10 cellular contexts compared by ENCODE assay signal in the genomic region with DNA sequence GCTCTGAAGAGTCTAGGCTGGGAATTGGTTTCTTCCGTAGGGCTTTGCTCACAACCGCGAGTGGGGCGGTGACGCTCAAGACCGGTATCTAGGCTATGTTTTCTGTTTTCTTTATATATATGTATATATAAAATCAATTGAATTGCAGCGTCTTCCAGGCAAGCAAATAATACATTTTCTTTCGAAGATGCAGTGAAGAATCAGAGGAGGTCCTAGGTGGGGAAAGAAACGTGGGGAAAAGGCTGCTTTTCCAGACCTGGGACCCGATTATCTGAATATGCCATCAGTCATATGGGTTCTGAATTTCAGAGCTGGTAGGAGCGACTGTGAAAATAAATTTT. TPM values are rescaled to one million over a fixed set of nuclear protein-coding genes. Genes with fewer than 3 reads are reported as not detected.
DNase-seq lines count a peak whose midpoint lies in the region; ATAC-seq, FAIRE-seq and TF ChIP-seq lines count a peak whose summit lies in the region.
"Had no signal": no experiment of that assay in that cellular context is flagged by ENCODE, and none has a peak within 500 bp of the region (broad histone marks: within the 10 kb centered on the region; RNA-seq: fewer than 3 reads in every experiment).

No MANE protein-coding gene starts in this region.

- H3K27me3 Mint-ChIP-seq in activated CD4-positive, alpha-beta T cell treated with anti-CD3 and anti-CD28 coated beads, Interleukin-2, amount 10 ng/mL, durations not matched to agents 7 days and 5 days, result peaks cover 45% of the 10 kb centered on the region
- H3K27me3 Mint-ChIP-seq in astrocyte (ENCODE audit: low read depth, unreplicated experiment), result no peaks in the 10 kb centered on the region

- no peaks in the 10 kb centered on the region for H4K20me1 ChIP-seq in astrocyte (ENCODE audit: insufficient read depth, low read length)

- no peak for FAIRE-seq in astrocyte (lab: Jason Lieb, UNC)

- peak overlapping the region; percentile 60 for H3K4me3 Mint-ChIP-seq in activated CD4-positive, alpha-beta T cell treated with anti-CD3 and anti-CD28 coated beads, Interleukin-2, amount 10 ng/mL, durations not matched to agents 7 days and 5 days
- peak overlapping the region; percentile 95 for H3K4me3 Mint-ChIP-seq in astrocyte (ENCODE audit: unreplicated experiment)

- TF ChIP-seq POLR2A in suprapubic skin (IDR thresholded peaks at IDR 0.05), result no peak

- peak overlapping the region; percentile 71 for H3K9ac ChIP-seq in astrocyte (ENCODE audit: low read length)

- peak overlapping the region; percentile 98 for H3K4me2 ChIP-seq in astrocyte (ENCODE audit: low read length)

- H3K4me1 ChIP-seq in astrocyte (ENCODE audit: insufficient read depth, low read length) (peaks cover 5% of the 10 kb centered on the region), suprapubic skin (peaks cover 22% of the 10 kb centered on the region)

- peak overlapping the region; percentile 88 for H2AFZ ChIP-seq in astrocyte (ENCODE audit: low read depth, low read length)

- H3K36me3 Mint-ChIP-seq in activated CD4-positive, alpha-beta T cell treated with anti-CD3 and anti-CD28 coated beads, Interleukin-2, amount 10 ng/mL, durations not matched to agents 7 days and 5 days (ENCODE audit: low read depth), result no peaks in the 10 kb centered on the region
- H3K36me3 Mint-ChIP-seq in astrocyte (ENCODE audit: low read depth, unreplicated experiment), result no peaks in the 10 kb centered on the region

- H3K4me3 ChIP-seq in astrocyte (ENCODE audit: insufficient read depth, low read depth, low read length) (peak overlapping the region; percentile 79), suprapubic skin (peak overlapping the region; percentile 61)

- no peak overlapping the region for H3K27ac Mint-ChIP-seq in activated CD4-positive, alpha-beta T cell treated with anti-CD3 and anti-CD28 coated beads, Interleukin-2, amount 10 ng/mL, durations not matched to agents 7 days and 5 days
- H3K27ac Mint-ChIP-seq in astrocyte (ENCODE audit: unreplicated experiment), result peak overlapping the region; percentile 86

- TF ChIP-seq EP300 in suprapubic skin (IDR thresholded peaks at IDR 0.05), result no peak

- intact Hi-C loops in left colon (cut with DNase I, micrococcal nuclease), result no loop called here

- peak overlapping the region; percentile 56 for H3K27ac ChIP-seq in astrocyte (ENCODE audit: low read depth, low read length)
- peak overlapping the region; percentile 2 for H3K27ac ChIP-seq in suprapubic skin
- H3K27ac ChIP-seq: C4-2B had no signal

- POLR2A ChIA-PET in activated CD4-positive, alpha-beta T cell treated with anti-CD3 and anti-CD28 coated beads, Interleukin-2, amount 10 ng/mL, durations not matched to agents 7 days and 5 days (lab: Charles Lee), result no interaction called here

- no peak for DNase-seq in activated CD4-positive, alpha-beta T cell treated with anti-CD3 and anti-CD28 coated beads, Interleukin-2, amount 10 ng/mL, durations not matched to agents 7 days and 5 days
- no peak for DNase-seq in activated CD4-positive, alpha-beta T cell treated with anti-CD3 and anti-CD28 coated beads for 48 hours
- no peak for DNase-seq in astrocyte (ENCODE audit: low read depth)
- no peak for DNase-seq in left colon
- no peak for DNase-seq in suprapubic skin (ENCODE audit: low spot score in 2 of 2)
- no peak for DNase-seq in NCI-H82 treated with DMSO at 0.1 percent for 48 hours (lab: John Stamatoyannopoulos, UW; ENCODE audit: unreplicated experiment)
- DNase-seq: activated CD4-positive, CD25-positive, alpha-beta regulatory T cell treated with anti-CD3 and anti-CD28 coated beads, Interleukin-2, amount 50 U/mL, for 72 hours had no signal

- H3K36me3 ChIP-seq in astrocyte (ENCODE audit: insufficient read depth, low read length), result no peaks in the 10 kb centered on the region
- no peaks in the 10 kb centered on the region for H3K36me3 ChIP-seq in suprapubic skin

- CTCF ChIA-PET in activated CD4-positive, alpha-beta T cell treated with anti-CD3 and anti-CD28 coated beads, Interleukin-2, amount 10 ng/mL, durations not matched to agents 7 days and 5 days (lab: Charles Lee), result no interaction called here

- ATAC-seq in left colon (peak; percentile 42), HG03460 (IDR thresholded peaks at IDR 0.05; ENCODE audit: unreplicated experiment) (no peak), HG03520 (IDR thresholded peaks at IDR 0.05; ENCODE audit: unreplicated experiment) (no peak)

- TF ChIP-seq CTCF in astrocyte (IDR thresholded peaks at IDR 0.05; ENCODE audit: insufficient read depth, low read depth, low read length) (no peak), suprapubic skin (IDR thresholded peaks at IDR 0.05) (no peak)

- H3K79me2 ChIP-seq in astrocyte (ENCODE audit: insufficient read depth, low read length), result peaks cover 6% of the 10 kb centered on the region

- WGBS in suprapubic skin, result 3% methylated on average over 11 of the region's 11 CpGs

- H3K9me3 Mint-ChIP-seq in activated CD4-positive, alpha-beta T cell treated with anti-CD3 and anti-CD28 coated beads, Interleukin-2, amount 10 ng/mL, durations not matched to agents 7 days and 5 days, result no peaks in the 10 kb centered on the region
- no peaks in the 10 kb centered on the region for H3K9me3 Mint-ChIP-seq in astrocyte (ENCODE audit: unreplicated experiment)

- peaks cover 22% of the 10 kb centered on the region for H3K4me1 Mint-ChIP-seq in activated CD4-positive, alpha-beta T cell treated with anti-CD3 and anti-CD28 coated beads, Interleukin-2, amount 10 ng/mL, durations not matched to agents 7 days and 5 days
- H3K4me1 Mint-ChIP-seq in astrocyte (ENCODE audit: low read depth, unreplicated experiment), result peaks cover 13% of the 10 kb centered on the region

- no peaks in the 10 kb centered on the region for H3K27me3 ChIP-seq in astrocyte (ENCODE audit: insufficient read depth, low read length)
- H3K27me3 ChIP-seq in suprapubic skin, result no peaks in the 10 kb centered on the region

- no peaks in the 10 kb centered on the region for H3K9me3 ChIP-seq in astrocyte (ENCODE audit: insufficient read depth, low read depth, low read length)
- no peaks in the 10 kb centered on the region for H3K9me3 ChIP-seq in suprapubic skin

RNA-seq across cellular contexts. Expression of gene SCN9A, which starts 0.7 kb away (rescaled TPM):
- total RNA-seq in activated CD4-positive, alpha-beta T cell treated with anti-CD3 and anti-CD28 coated beads, Interleukin-2, amount 10 ng/mL, durations not matched to agents 7 days and 5 days, result under 1 TPM; 0.48 to 0.52 TPM
- total RNA-seq in astrocyte, result 7.8 and 8.7 TPM in 2 replicates
- total RNA-seq in left colon, result 10 to 100 TPM; 13.4 to 14.4 TPM
- 1 to 10 TPM; 1.1 to 8.8 (median 5.2) TPM for total RNA-seq in suprapubic skin
